Comparison of ENCODE assay signal across 9 cellular contexts in the genomic region with DNA sequence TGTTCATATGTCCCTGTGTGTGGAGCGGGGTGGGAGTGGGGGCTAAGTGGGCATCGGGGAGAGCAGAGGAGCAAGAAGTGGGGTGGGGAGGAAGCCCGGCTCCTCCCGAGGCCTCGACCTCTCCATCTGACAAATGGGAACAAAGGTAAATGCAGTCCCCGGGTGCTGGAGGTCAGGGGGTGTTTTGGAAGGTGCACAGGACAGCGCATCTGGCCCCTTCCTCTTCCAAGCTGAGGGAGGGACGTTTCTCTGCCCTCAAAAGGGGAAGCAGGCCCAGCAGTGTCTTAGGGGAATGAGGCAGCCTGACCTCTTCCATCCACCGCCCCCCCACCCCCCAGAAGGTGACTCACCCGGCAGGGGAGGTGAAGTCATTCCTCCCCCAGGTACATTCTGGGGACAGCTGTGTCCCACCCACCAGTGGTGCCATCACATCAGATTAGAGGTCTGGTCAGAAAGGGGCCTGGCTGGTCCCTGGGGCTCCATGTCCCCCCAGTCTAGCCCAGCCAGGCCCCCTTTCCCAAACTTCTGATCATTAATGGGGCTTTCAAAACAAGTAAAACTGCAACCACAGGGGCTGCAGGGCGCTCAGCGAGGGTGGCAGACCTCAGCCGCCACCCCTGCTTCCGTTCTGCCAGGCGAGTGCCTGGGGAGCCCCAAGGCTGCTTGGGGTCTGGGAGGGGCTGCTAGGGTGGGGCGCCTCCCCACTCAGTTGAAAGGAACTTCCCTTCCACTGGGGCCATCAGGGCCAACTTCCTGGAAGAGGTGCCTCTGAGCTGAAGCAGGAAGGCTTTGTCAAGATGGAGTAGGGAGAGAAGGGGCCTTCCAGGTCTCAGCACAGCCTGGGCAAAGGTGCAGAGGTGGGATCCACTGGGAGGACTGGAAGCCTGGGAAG. TPM values are rescaled to one million over a fixed set of nuclear protein-coding genes. Genes with fewer than 3 reads are reported as not detected.
DNase-seq lines count a peak whose midpoint lies in the region; ATAC-seq and TF ChIP-seq lines count a peak whose summit lies in the region.
"Had no signal": no experiment of that assay in that cellular context is flagged by ENCODE, and none has a peak within 500 bp of the region (broad histone marks: within the 10 kb centered on the region; RNA-seq: fewer than 3 reads in every experiment).

No MANE protein-coding gene starts in this region.

- H3K27me3 Mint-ChIP-seq in CD14-positive monocyte (ENCODE audit: low read depth in 3 of 3) = peaks cover 0 to 3% (median 0%) of the 10 kb centered on the region in 3 donors
- no peaks in the 10 kb centered on the region for H3K27me3 Mint-ChIP-seq in stimulated activated memory B cell treated with anti-CD40 and anti-IgM and Interleukin-4, amounts not matched to agents 10 μg/mL and 1 μg/mL and 100 μg/mL, for 72 hours

- peaks cover 0 to 2% (median 0%) of the 10 kb centered on the region in 7 donors for H3K9me3 Mint-ChIP-seq in CD14-positive monocyte
- no peaks in the 10 kb centered on the region for H3K9me3 Mint-ChIP-seq in stimulated activated memory B cell treated with anti-CD40 and anti-IgM and Interleukin-4, amounts not matched to agents 10 μg/mL and 1 μg/mL and 100 μg/mL, for 72 hours

- H3K9me3 ChIP-seq in HEK293 (ENCODE audit: control insufficient read depth, insufficient read depth, low read depth, low read length) = no peaks in the 10 kb centered on the region
- no peaks in the 10 kb centered on the region for H3K9me3 ChIP-seq in RWPE2 (ENCODE audit: severe bottlenecking)

- H3K4me3 Mint-ChIP-seq in CD14-positive monocyte = peak overlapping the region; percentile 70 to 84
- peak overlapping the region; percentile 60 for H3K4me3 Mint-ChIP-seq in stimulated activated memory B cell treated with anti-CD40 and anti-IgM and Interleukin-4, amounts not matched to agents 10 μg/mL and 1 μg/mL and 100 μg/mL, for 72 hours

- ATAC-seq in RWPE2 (ENCODE audit: low read depth) (no peak), left colon (peak; percentile 16), GM19324 (IDR thresholded peaks at IDR 0.05; ENCODE audit: low FRiP score, unreplicated experiment) (no peak), GM21528 (IDR thresholded peaks at IDR 0.05; ENCODE audit: low FRiP score, unreplicated experiment) (no peak)
- peak; percentile 76 for ATAC-seq in stimulated activated memory B cell treated with anti-CD40 and anti-IgM and Interleukin-4, amounts not matched to agents 10 μg/mL and 1 μg/mL and 100 μg/mL, for 72 hours

- no peaks in the 10 kb centered on the region for H3K27me3 ChIP-seq in RWPE2 (ENCODE audit: insufficient read depth, poor library complexity, severe bottlenecking)

- H3K36me3 Mint-ChIP-seq in CD14-positive monocyte = peaks cover 30 to 43% of the 10 kb centered on the region in 2 donors
- peaks cover 17% of the 10 kb centered on the region for H3K36me3 Mint-ChIP-seq in stimulated activated memory B cell treated with anti-CD40 and anti-IgM and Interleukin-4, amounts not matched to agents 10 μg/mL and 1 μg/mL and 100 μg/mL, for 72 hours

- peaks cover 66% of the 10 kb centered on the region for H3K4me1 Mint-ChIP-seq in CD14-positive monocyte
- peaks cover 60% of the 10 kb centered on the region for H3K4me1 Mint-ChIP-seq in stimulated activated memory B cell treated with anti-CD40 and anti-IgM and Interleukin-4, amounts not matched to agents 10 μg/mL and 1 μg/mL and 100 μg/mL, for 72 hours

- H3K4me1 ChIP-seq in HEK293 (ENCODE audit: control insufficient read depth, insufficient read depth, low read length) = peaks cover 7% of the 10 kb centered on the region
- H3K4me1 ChIP-seq in RWPE2 (ENCODE audit: insufficient read depth, poor library complexity, severe bottlenecking) = peaks cover 39% of the 10 kb centered on the region

- H3K27ac ChIP-seq in HEK293 (ENCODE audit: extremely low read depth, low read depth, low read length) (no peak overlapping the region), RWPE2 (ENCODE audit: poor library complexity, severe bottlenecking) (peak overlapping the region; percentile 65)

- CTCF ChIA-PET in HEK293 (lab: Yijun Ruan, JAX) = no interaction called here

- H3K4me3 ChIP-seq in HEK293 (ENCODE audit: low read depth, low read length) = no peak overlapping the region
- no peak overlapping the region for H3K4me3 ChIP-seq in RWPE2 (ENCODE audit: severe bottlenecking)

- peak overlapping the region; percentile 99 to 100 (median 100) for H3K27ac Mint-ChIP-seq in CD14-positive monocyte
- H3K27ac Mint-ChIP-seq in stimulated activated memory B cell treated with anti-CD40 and anti-IgM and Interleukin-4, amounts not matched to agents 10 μg/mL and 1 μg/mL and 100 μg/mL, for 72 hours = peak overlapping the region; percentile 94

- POLR2A ChIA-PET in HEK293 (lab: Yijun Ruan, JAX) = no interaction called here

- H3K36me3 ChIP-seq in HEK293 (ENCODE audit: control insufficient read depth in 2 of 2, insufficient read depth in 1 of 2, low read length in 2 of 2) = no peaks in the 10 kb centered on the region
- H3K36me3 ChIP-seq in RWPE2 (ENCODE audit: low read depth) = no peaks in the 10 kb centered on the region

- TF ChIP-seq CTCF in CD14-positive monocyte (IDR thresholded peaks at IDR 0.05) (no peak), HEK293 (tag by site-specific recombination; IDR thresholded peaks at IDR 0.05) (no peak), RWPE2 (IDR thresholded peaks at IDR 0.05; ENCODE audit: poor library complexity, severe bottlenecking) (no peak)

- intact Hi-C loops in CD14-positive monocyte (cut with micrococcal nuclease) = no loop called here
- intact Hi-C loops in left colon (cut with DNase I, micrococcal nuclease) = no loop called here

- DNase-seq in CD14-positive monocyte (ENCODE audit: low spot score) = peak; percentile 95
- DNase-seq in RWPE2 (ENCODE audit: low spot score) = peak; percentile 48
- DNase-seq in activated gamma-delta T cell treated with anti-CD3 and anti-CD28 coated beads, Interleukin-2, amount 50 U/mL, for 16 hours (ENCODE audit: low read depth) = peak; percentile 67
- DNase-seq in left colon = peak in 1 of 2 donors; percentile 55

TF ChIP-seq in HEK293, 187 proteins besides CTCF, POLR2A, EP300 and RAD21 (continues in another document):
- TF ChIP-seq ZNF548 (tag by site-specific recombination; IDR thresholded peaks at IDR 0.05) = no peak
- TF ChIP-seq, protein P1, sequence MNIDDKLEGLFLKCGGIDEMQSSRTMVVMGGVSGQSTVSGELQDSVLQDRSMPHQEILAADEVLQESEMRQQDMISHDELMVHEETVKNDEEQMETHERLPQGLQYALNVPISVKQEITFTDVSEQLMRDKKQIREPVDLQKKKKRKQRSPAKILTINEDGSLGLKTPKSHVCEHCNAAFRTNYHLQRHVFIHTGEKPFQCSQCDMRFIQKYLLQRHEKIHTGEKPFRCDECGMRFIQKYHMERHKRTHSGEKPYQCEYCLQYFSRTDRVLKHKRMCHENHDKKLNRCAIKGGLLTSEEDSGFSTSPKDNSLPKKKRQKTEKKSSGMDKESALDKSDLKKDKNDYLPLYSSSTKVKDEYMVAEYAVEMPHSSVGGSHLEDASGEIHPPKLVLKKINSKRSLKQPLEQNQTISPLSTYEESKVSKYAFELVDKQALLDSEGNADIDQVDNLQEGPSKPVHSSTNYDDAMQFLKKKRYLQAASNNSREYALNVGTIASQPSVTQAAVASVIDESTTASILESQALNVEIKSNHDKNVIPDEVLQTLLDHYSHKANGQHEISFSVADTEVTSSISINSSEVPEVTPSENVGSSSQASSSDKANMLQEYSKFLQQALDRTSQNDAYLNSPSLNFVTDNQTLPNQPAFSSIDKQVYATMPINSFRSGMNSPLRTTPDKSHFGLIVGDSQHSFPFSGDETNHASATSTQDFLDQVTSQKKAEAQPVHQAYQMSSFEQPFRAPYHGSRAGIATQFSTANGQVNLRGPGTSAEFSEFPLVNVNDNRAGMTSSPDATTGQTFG (tag by site-specific recombination; IDR thresholded peaks at IDR 0.05; ENCODE audit: borderline replicate concordance) = no peak
- TF ChIP-seq ZBTB21 (tag by site-specific recombination; IDR thresholded peaks at IDR 0.05) = no peak
- no peak for TF ChIP-seq FEZF1 (tag by site-specific recombination; IDR thresholded peaks at IDR 0.05)
- no peak for TF ChIP-seq ZNF776 (tag by site-specific recombination; IDR thresholded peaks at IDR 0.05; ENCODE audit: borderline replicate concordance)
- peak; percentile 30; the same call in 1 of the 2 replicates for TF ChIP-seq SP7 (tag by site-specific recombination; IDR thresholded peaks at IDR 0.05)
- no peak for TF ChIP-seq ZNF354C (tag by site-specific recombination; IDR thresholded peaks at IDR 0.05; ENCODE audit: borderline replicate concordance, low read depth)
- no peak for TF ChIP-seq SETDB1 (IDR thresholded peaks at IDR 0.05; ENCODE audit: insufficient read length, low read length)
- TF ChIP-seq, protein P2, sequence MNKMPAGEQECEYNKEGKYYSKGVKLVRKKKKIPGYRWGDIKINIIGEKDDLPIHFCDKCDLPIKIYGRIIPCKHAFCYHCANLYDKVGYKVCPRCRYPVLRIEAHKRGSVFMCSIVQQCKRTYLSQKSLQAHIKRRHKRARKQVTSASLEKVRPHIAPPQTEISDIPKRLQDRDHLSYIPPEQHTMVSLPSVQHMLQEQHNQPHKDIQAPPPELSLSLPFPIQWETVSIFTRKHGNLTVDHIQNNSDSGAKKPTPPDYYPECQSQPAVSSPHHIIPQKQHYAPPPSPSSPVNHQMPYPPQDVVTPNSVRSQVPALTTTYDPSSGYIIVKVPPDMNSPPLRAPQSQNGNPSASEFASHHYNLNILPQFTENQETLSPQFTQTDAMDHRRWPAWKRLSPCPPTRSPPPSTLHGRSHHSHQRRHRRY (tag by site-specific recombination; IDR thresholded peaks at IDR 0.05) = no peak
- TF ChIP-seq BCL11B (tag by site-specific recombination; IDR thresholded peaks at IDR 0.05; ENCODE audit: low read depth) = no peak
- TF ChIP-seq ZNF146 (tag by site-specific recombination; IDR thresholded peaks at IDR 0.05) = no peak
- no peak for TF ChIP-seq ZNF585B (tag by site-specific recombination; IDR thresholded peaks at IDR 0.05)
- TF ChIP-seq ZNF10 (tag by site-specific recombination; IDR thresholded peaks at IDR 0.05) = no peak
- TF ChIP-seq ZNF274 (IDR thresholded peaks at IDR 0.05; ENCODE audit: low read length) = no peak
- no peak for TF ChIP-seq ZNF274 (tag by site-specific recombination; IDR thresholded peaks at IDR 0.05; ENCODE audit: borderline replicate concordance)
- TF ChIP-seq ZNF155 (tag by site-specific recombination; IDR thresholded peaks at IDR 0.05) = no peak

RNA-seq across cellular contexts. Expression of a gene that starts 10.7 kb away (rescaled TPM):
- polyA plus RNA-seq in CD14-positive monocyte = 1 to 10 TPM; 1.9 to 2.2 TPM
- total RNA-seq in left colon = 10 to 100 TPM; 48.3 to 70.1 TPM

RNA-seq across cellular contexts. Expression of a gene that starts 25.0 kb away (rescaled TPM):
- polyA plus RNA-seq in CD14-positive monocyte = 10 to 100 TPM; 31.6 to 32.5 TPM
- 10 to 100 TPM; 21.8 to 21.9 TPM for total RNA-seq in left colon

RNA-seq across cellular contexts. Expression of a gene that starts 28.5 kb away (rescaled TPM):
- polyA plus RNA-seq in CD14-positive monocyte = 1 to 10 TPM; 1.8 to 3.0 TPM
- 10 to 100 TPM; 28.5 to 30.5 TPM for total RNA-seq in left colon

RNA-seq across cellular contexts. Expression of a gene that starts 54.1 kb away (rescaled TPM):
- polyA plus RNA-seq in CD14-positive monocyte = not detected
- not detected for total RNA-seq in left colon
- total RNA-seq: subcutaneous adipose tissue had no signal

Comparison
In these comparisons a context has a peak if more than half of its experiments do, and no peak if none do; other contexts are left out.
1. ATAC-seq: peak in left colon (single experiment) and stimulated activated memory B cell treated with anti-CD40 and anti-IgM and Interleukin-4, amounts not matched to agents 10 μg/mL and 1 μg/mL and 100 μg/mL, for 72 hours (single experiment); none in RWPE2 (single experiment), GM19324 (single experiment) and GM21528 (single experiment).